ENCODE assay signal across 20 cellular contexts in genomic region chr1:55146781-55147180, GRCh38.
DNase-seq lines count a peak whose midpoint lies in the region; ATAC-seq and TF ChIP-seq lines count a peak whose summit lies in the region.
"Had no signal": no experiment of that assay in that cellular context is flagged by ENCODE, and none has a peak within 500 bp of the region (broad histone marks: within the 10 kb centered on the region; RNA-seq: fewer than 3 reads in every experiment).

No MANE protein-coding gene starts in this region.

- CTCF ChIA-PET in A673 (lab: Charles Lee), result no interaction called here

- TF ChIP-seq CTCF in A673 (conservative IDR thresholded peaks at IDR 0.05; ENCODE audit: low read depth, low read length) (no peak), VCaP (conservative IDR thresholded peaks at IDR 0.05) (no peak)

- H3K27me3 ChIP-seq in A673 (replicated peaks; ENCODE audit: insufficient read depth, low read depth, low read length, poor library complexity), result no peaks in the 10 kb centered on the region
- H3K27me3 ChIP-seq: gastrocnemius medialis had no signal

- H3K36me3 ChIP-seq in A673 (ENCODE audit: insufficient read depth, low read length, poor library complexity, severe bottlenecking), result peaks cover 56% of the 10 kb centered on the region

- no peak overlapping the region for H3K27ac ChIP-seq in A673 (ENCODE audit: low read depth, low read length, poor library complexity, severe bottlenecking)
- 0 out of 2 replicates have a peak overlapping the region, but pooled peaks have one; percentile 2 for H3K27ac ChIP-seq in VCaP
- H3K27ac ChIP-seq: gastrocnemius medialis, RWPE1 had no signal

- no TSS peak for BruUV-seq in A673 (replicated peaks; lab: Mats Ljungman, UMichigan)

- DNase-seq in A673 (ENCODE audit: low spot score) (peak; percentile 27), EL (peak; percentile 11), iris pigment epithelial cell (ENCODE audit: low read depth) (peak; percentile 33), Kasumi-1 (lab: John Stamatoyannopoulos, UW) (no peak)
- no peak for DNase-seq in activated CD4-positive, alpha-beta T cell treated with anti-CD3 and anti-CD28 coated beads for 4 hours
- DNase-seq: activated CD4-positive, alpha-beta T cell treated with anti-CD3 and anti-CD28 coated beads for 1 hour; activated T-cell treated with anti-CD3 and anti-CD28 coated beads for 4 hours; DMS153; KG1; naive B cell; NCI-H1105 treated with DMSO at 0.1 percent for 48 hours; NCI-H524 treated with DMSO at 0.1 percent for 48 hours; stimulated activated CD4-positive, alpha-beta T cell treated with anti-CD3 and anti-CD28 coated beads, Interleukin-15, amount 100 ng/mL, for 24 hours; stimulated activated naive CD8-positive, alpha-beta T cell treated with anti-CD3 and anti-CD28 coated beads, Interleukin-15, amount 100 ng/mL, for 72 hours had no signal

- POLR2A ChIA-PET in A673 (lab: Charles Lee; ENCODE audit: low non-redundant PET), result no interaction called here

- H3K9me3 ChIP-seq in A673 (ENCODE audit: low read depth, low read length, poor library complexity, severe bottlenecking), result no peaks in the 10 kb centered on the region
- H3K9me3 ChIP-seq: gastrocnemius medialis, psoas muscle had no signal

- H3K4me1 ChIP-seq in A673 (ENCODE audit: insufficient read depth, low read length, poor library complexity, severe bottlenecking), result no peaks in the 10 kb centered on the region

- ATAC-seq in GM21825 (IDR thresholded peaks at IDR 0.05; ENCODE audit: unreplicated experiment) (no peak), GM21447 (IDR thresholded peaks at IDR 0.05; ENCODE audit: unreplicated experiment) (no peak)
- ATAC-seq: gastrocnemius medialis; stimulated activated naive CD8-positive, alpha-beta T cell treated with anti-CD3 and anti-CD28 coated beads, Interleukin-15, amount 100 ng/mL, for 72 hours had no signal

- intact Hi-C loops in A673 (cut with micrococcal nuclease; ENCODE audit: unreplicated experiment), result no loop called here

- no peak overlapping the region for H3K4me3 ChIP-seq in A673 (ENCODE audit: low read depth, low read length, poor library complexity, severe bottlenecking)
- H3K4me3 ChIP-seq: gastrocnemius medialis, psoas muscle had no signal

Comparison
In these comparisons a context has a peak if more than half of its experiments do, and no peak if none do; other contexts are left out.
1. DNase-seq: peak in A673 (single experiment), EL (single experiment) and iris pigment epithelial cell (single experiment); none in activated CD4-positive, alpha-beta T cell treated with anti-CD3 and anti-CD28 coated beads for 4 hours (0 of 2) and Kasumi-1 (0 of 2).